ENCODE assay signal across 8 cellular contexts in the genomic region with DNA sequence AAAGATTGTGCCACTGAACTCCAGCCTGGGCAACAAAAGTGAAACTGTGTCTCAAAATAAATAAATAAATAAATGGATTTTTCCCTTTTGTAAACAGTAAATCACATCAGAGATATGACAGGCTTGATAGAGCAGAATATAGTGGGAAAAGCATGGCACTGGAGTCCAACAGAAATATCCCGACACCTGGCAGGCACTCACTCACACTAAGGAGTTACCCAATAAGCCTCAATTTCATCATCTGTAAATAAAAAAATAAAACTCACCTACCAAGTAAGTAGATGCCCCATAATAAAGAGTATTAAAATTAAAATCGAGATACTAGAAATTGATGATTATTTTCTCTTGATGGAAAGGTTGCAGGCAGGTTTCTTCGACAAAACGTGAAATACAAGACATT. TPM values are rescaled to one million over a fixed set of nuclear protein-coding genes. Genes with fewer than 3 reads are reported as not detected.
A peak's percentile ranks its signal among the peaks of the same experiment; 100 is the strongest.
DNase-seq lines count a peak whose midpoint lies in the region; ATAC-seq and TF ChIP-seq lines count a peak whose summit lies in the region.

No MANE protein-coding gene starts in this region.

- H3K36me3 ChIP-seq in CD4-positive, alpha-beta memory T cell (ENCODE audit: insufficient read depth, low read length), result peaks cover 7% of the 10 kb centered on the region
- H3K36me3 ChIP-seq in ectodermal cell (ENCODE audit: control insufficient read depth, insufficient read depth, low read length), result no peaks in the 10 kb centered on the region

- ATAC-seq in sciatic nerve, result no peak

- no peaks in the 10 kb centered on the region for H3K9me3 ChIP-seq in CD4-positive, alpha-beta memory T cell (ENCODE audit: control insufficient read depth in 1 of 2, low read length in 2 of 2)
- no peaks in the 10 kb centered on the region for H3K9me3 ChIP-seq in ectodermal cell (ENCODE audit: control insufficient read depth, low read length)

- H3K27ac ChIP-seq in CD4-positive, alpha-beta memory T cell (ENCODE audit: low read depth, low read length), result no peak overlapping the region
- no peak overlapping the region for H3K27ac ChIP-seq in ectodermal cell (ENCODE audit: insufficient read depth, low read depth, low read length, poor library complexity, severe bottlenecking)

- TF ChIP-seq CTCF in LNCaP clone FGC (IDR thresholded peaks at IDR 0.05; ENCODE audit: control insufficient read depth, extremely low read depth, insufficient read depth) (no peak), neural crest cell (conservative IDR thresholded peaks at IDR 0.05) (no peak)

- H3K4me3 ChIP-seq in CD4-positive, alpha-beta memory T cell (ENCODE audit: low read length in 2 of 2), result peak overlapping the region in 1 of 2 donors; percentile 97
- H3K4me3 ChIP-seq in LNCaP clone FGC (ENCODE audit: low read depth, low read length), result peak overlapping the region; percentile 95
- peak overlapping the region; percentile 66 for H3K4me3 ChIP-seq in ectodermal cell (ENCODE audit: insufficient read depth, low read depth, low read length)

- CTCF ChIA-PET in CD4-positive, alpha-beta memory T cell (lab: Charles Lee; ENCODE audit: partially characterized antibody), result no interaction called here

- WGBS in ectodermal cell, 2 experiments, result 91 to 96% methylated on average over 1 to 3 of the region's 4 CpGs

- no peak for DNase-seq in CD4-positive, alpha-beta memory T cell
- DNase-seq in LNCaP clone FGC (ENCODE audit: low read depth) (no peak), neural crest cell (ENCODE audit: low read depth, low spot score) (no peak), NCI-H2107 treated with DMSO at 0.1 percent for 48 hours (lab: John Stamatoyannopoulos, UW; ENCODE audit: unreplicated experiment) (no peak), sciatic nerve (ENCODE audit: low spot score) (no peak), NCI-H2196 treated with DMSO at 0.1 percent for 48 hours (lab: John Stamatoyannopoulos, UW; ENCODE audit: unreplicated experiment) (no peak), DMS79 (lab: John Stamatoyannopoulos, UW) (no peak)

- H3K4me3 Mint-ChIP-seq in CD4-positive, alpha-beta memory T cell, result peak overlapping the region in 5 of 8 donors; percentile 25 to 96 (median 40)
- peak overlapping the region; percentile 94 for H3K4me3 Mint-ChIP-seq in neural crest cell

- H3K9me3 Mint-ChIP-seq in CD4-positive, alpha-beta memory T cell, result no peaks in the 10 kb centered on the region
- no peaks in the 10 kb centered on the region for H3K9me3 Mint-ChIP-seq in neural crest cell

- no peaks in the 10 kb centered on the region for H3K27me3 ChIP-seq in CD4-positive, alpha-beta memory T cell (ENCODE audit: insufficient read depth, low read length)
- no peaks in the 10 kb centered on the region for H3K27me3 ChIP-seq in ectodermal cell (ENCODE audit: control insufficient read depth, insufficient read depth, low read length, poor library complexity, severe bottlenecking)

- peaks cover 13 to 42% (median 30%) of the 10 kb centered on the region in 4 donors for H3K4me1 Mint-ChIP-seq in CD4-positive, alpha-beta memory T cell
- H3K4me1 Mint-ChIP-seq in neural crest cell, result peaks cover 56% of the 10 kb centered on the region

- peaks cover 17% of the 10 kb centered on the region for H3K4me1 ChIP-seq in CD4-positive, alpha-beta memory T cell (ENCODE audit: insufficient read depth, low read length)
- H3K4me1 ChIP-seq in ectodermal cell (ENCODE audit: control insufficient read depth, insufficient read depth, low read length), result peaks cover 15% of the 10 kb centered on the region

- peak overlapping the region in 1 of 7 donors; percentile 89 for H3K27ac Mint-ChIP-seq in CD4-positive, alpha-beta memory T cell
- no peak overlapping the region for H3K27ac Mint-ChIP-seq in neural crest cell (ENCODE audit: unreplicated experiment)

- peaks cover 11 to 16% of the 10 kb centered on the region in 2 donors for H3K36me3 Mint-ChIP-seq in CD4-positive, alpha-beta memory T cell
- H3K36me3 Mint-ChIP-seq in neural crest cell (ENCODE audit: low read depth), result peaks cover 2% of the 10 kb centered on the region

- H3K27me3 Mint-ChIP-seq in CD4-positive, alpha-beta memory T cell, result no peaks in the 10 kb centered on the region
- no peaks in the 10 kb centered on the region for H3K27me3 Mint-ChIP-seq in neural crest cell (ENCODE audit: low read depth)

- POLR2A ChIA-PET in CD4-positive, alpha-beta memory T cell (lab: Charles Lee; ENCODE audit: partially characterized antibody), result no interaction called here

- intact Hi-C loops in CD4-positive, alpha-beta memory T cell (cut with micrococcal nuclease), result no loop called here
- intact Hi-C loops in sciatic nerve (cut with DNase I), result no loop called here

RNA-seq across cellular contexts. Expression of gene ATE1, which starts 1.7 kb away (rescaled TPM):
- 10 to 100 TPM; 24.5 to 26.2 TPM for total RNA-seq in CD4-positive, alpha-beta memory T cell
- polyA plus RNA-seq in CD4-positive, alpha-beta memory T cell, result 10 to 100 TPM; 24.9 to 36.6 TPM
- 26.3 TPM for polyA plus RNA-seq in ectodermal cell (2013, experiment 1 of 4)
- 25.2 TPM for polyA plus RNA-seq in ectodermal cell (2013, experiment 2 of 4)
- 17.9 TPM for polyA plus RNA-seq in ectodermal cell (2013, experiment 3 of 4)
- 21.3 TPM for polyA plus RNA-seq in ectodermal cell (2013, experiment 4 of 4)
- total RNA-seq in neural crest cell, result 26.0 and 27.6 TPM in 2 replicates
- 38.5 TPM for total RNA-seq in sciatic nerve

RNA-seq across cellular contexts. Expression of gene NSMCE4A, which starts 48.9 kb away (rescaled TPM):
- total RNA-seq in CD4-positive, alpha-beta memory T cell, result 10 to 100 TPM; 71.2 to 74.8 TPM
- 10 to 100 TPM; 57.0 to 69.9 TPM for polyA plus RNA-seq in CD4-positive, alpha-beta memory T cell
- polyA plus RNA-seq in ectodermal cell (2013, experiment 1 of 4), result 110 TPM
- polyA plus RNA-seq in ectodermal cell (2013, experiment 2 of 4), result 115 TPM
- 114 TPM for polyA plus RNA-seq in ectodermal cell (2013, experiment 3 of 4)
- polyA plus RNA-seq in ectodermal cell (2013, experiment 4 of 4), result 110 TPM
- total RNA-seq in neural crest cell (85.0 and 87.5 TPM in 2 replicates), sciatic nerve (46.7 TPM)
